38 cellular contexts compared by ENCODE assay signal in genomic region chrX:142249721-142250120, GRCh38. TPM values are rescaled to one million over a fixed set of nuclear protein-coding genes. Genes with fewer than 3 reads are reported as not detected.
"Had no signal": no experiment of that assay in that cellular context is flagged by ENCODE, and none has a peak within 500 bp of the region (broad histone marks: within the 10 kb centered on the region; RNA-seq: fewer than 3 reads in every experiment).

No MANE protein-coding gene starts in this region.

- DNase-seq: activated CD4-positive, alpha-beta T cell treated with anti-CD3 and anti-CD28 coated beads for 36 hours; activated CD4-positive, alpha-beta T cell treated with anti-CD3 and anti-CD28 coated beads, Interleukin-2, amount 10 ng/mL, durations not matched to agents 7 days and 5 days; activated CD4-positive, alpha-beta T cell treated with anti-CD3 and anti-CD28 coated beads, Interleukin-2, amount 50 U/mL, for 48 hours; activated CD8-positive, alpha-beta T cell treated with anti-CD3 and anti-CD28 coated beads, Interleukin-2, amount 10 ng/mL, durations not matched to agents 7 days and 5 days; activated gamma-delta T cell; activated naive CD4-positive, alpha-beta T cell treated with Interleukin-2 at 50 U/mL for 16 hours; activated naive CD8-positive, alpha-beta T cell treated with anti-CD3 and anti-CD28 coated beads, Interleukin-2, amount 10 ng/mL, durations not matched to agents 7 days and 5 days; activated T-cell treated with anti-CD3 and anti-CD28 coated beads, Interleukin-2, amount 50 U/mL, for 24 hours; amygdala; body of pancreas; central memory CD4-positive, alpha-beta T cell; Kasumi-1; KG1; MM.1S; MV-4-11; NCI-H1092 treated with DMSO at 0.1 percent for 48 hours; NCI-H1417; NCI-H146; NCI-H187; NCI-H2029 treated with DMSO at 0.1 percent for 48 hours; NCI-H2107; NCI-H2171 treated with DMSO at 0.1 percent for 48 hours; NCI-H2227 treated with DMSO at 0.1 percent for 48 hours; NCI-H446; NCI-H510A treated with DMSO at 0.1 percent for 48 hours; NCI-H526 treated with DMSO at 0.1 percent for 48 hours; NCI-H774; Peyer's patch; Right ventricle myocardium superior; RPMI8226; SJCRH30 had no signal

- H3K27me3 ChIP-seq: ascending aorta, body of pancreas, Peyer's patch, SJCRH30 had no signal

- H3K9me3 ChIP-seq: ascending aorta, body of pancreas, Peyer's patch, SJCRH30 had no signal

- H3K27ac ChIP-seq: ascending aorta, body of pancreas, Peyer's patch, SJCRH30, SK-N-MC had no signal

- H3K4me3 ChIP-seq: ascending aorta, body of pancreas, Peyer's patch, SJCRH30, SK-N-MC had no signal

- H3K36me3 ChIP-seq: ascending aorta, Peyer's patch, SJCRH30 had no signal

- ATAC-seq: activated CD4-positive, alpha-beta T cell treated with anti-CD3 and anti-CD28 coated beads for 36 hours; activated CD4-positive, CD25-positive, alpha-beta regulatory T cell treated with anti-CD3 and anti-CD28 coated beads, Interleukin-2, amount 50 U/mL, for 24 hours; activated CD8-positive, alpha-beta T cell treated with anti-CD3 and anti-CD28 coated beads, Interleukin-2, amount 10 ng/mL, durations not matched to agents 7 days and 5 days; body of pancreas; PC-3; WTC11 had no signal

- H3K4me1 ChIP-seq: ascending aorta, body of pancreas, Peyer's patch, SJCRH30 had no signal

RNA-seq across cellular contexts. Expression of gene MAGEC2, which starts 44.6 kb away (rescaled TPM):
- total RNA-seq: activated CD4-positive, alpha-beta T cell treated with anti-CD3 and anti-CD28 coated beads for 36 hours; activated CD4-positive, alpha-beta T cell treated with anti-CD3 and anti-CD28 coated beads, Interleukin-2, amount 10 ng/mL, durations not matched to agents 7 days and 5 days; activated CD8-positive, alpha-beta T cell treated with anti-CD3 and anti-CD28 coated beads, Interleukin-2, amount 10 ng/mL, durations not matched to agents 7 days and 5 days; activated naive CD8-positive, alpha-beta T cell treated with anti-CD3 and anti-CD28 coated beads, Interleukin-2, amount 10 ng/mL, durations not matched to agents 7 days and 5 days; activated T-helper 2 cell treated with anti-CD3 and anti-CD28 coated beads, Interferon-gamma antibody, Interleukin-2, Interleukin-4, amounts not matched to agents 10 μg/mL and 5 μg/mL and 100 μg/mL, durations not matched to agents 14 hours and 24 hours and 36 hours; ascending aorta; body of pancreas; PC-3; Peyer's patch; Right ventricle myocardium superior had no signal
- polyA plus RNA-seq: adipose tissue had no signal
